13 cellular contexts compared by ENCODE assay signal in genomic region chr7:45888993-45889366, GRCh38. TPM values are rescaled to one million over a fixed set of nuclear protein-coding genes. Genes with fewer than 3 reads are reported as not detected.
DNase-seq lines count a peak whose midpoint lies in the region; ATAC-seq, FAIRE-seq and TF ChIP-seq lines count a peak whose summit lies in the region.
"Had no signal": no experiment of that assay in that cellular context is flagged by ENCODE, and none has a peak within 500 bp of the region (broad histone marks: within the 10 kb centered on the region; RNA-seq: fewer than 3 reads in every experiment).

No MANE protein-coding gene starts in this region.

- no peaks in the 10 kb centered on the region for H3K27me3 ChIP-seq in right lobe of liver
- peaks cover 64% of the 10 kb centered on the region for H3K27me3 ChIP-seq in suprapubic skin

- no peaks in the 10 kb centered on the region for H3K36me3 Mint-ChIP-seq in activated naive CD8-positive, alpha-beta T cell treated with anti-CD3 and anti-CD28 coated beads for 36 hours
- no peaks in the 10 kb centered on the region for H3K36me3 Mint-ChIP-seq in activated naive CD8-positive, alpha-beta T cell treated with anti-CD3 and anti-CD28 coated beads, Interleukin-2, amount 50 U/mL, for 24 hours (ENCODE audit: low read depth)
- no peaks in the 10 kb centered on the region for H3K36me3 Mint-ChIP-seq in chondrocyte (ENCODE audit: low read depth)
- no peaks in the 10 kb centered on the region for H3K36me3 Mint-ChIP-seq in activated T-cell treated with anti-CD3 and anti-CD28 coated beads, Interleukin-2, amount 50 U/mL, for 72 hours (ENCODE audit: insufficient read depth in 2 of 2)
- H3K36me3 Mint-ChIP-seq in activated CD4-positive, alpha-beta T cell treated with anti-CD3 and anti-CD28 coated beads, Interleukin-2, amount 10 ng/mL, durations not matched to agents 7 days and 5 days (ENCODE audit: low read depth) = no peaks in the 10 kb centered on the region

- peak overlapping the region; percentile 11 for H3K4me3 Mint-ChIP-seq in activated naive CD8-positive, alpha-beta T cell treated with anti-CD3 and anti-CD28 coated beads for 36 hours
- H3K4me3 Mint-ChIP-seq in activated naive CD8-positive, alpha-beta T cell treated with anti-CD3 and anti-CD28 coated beads, Interleukin-2, amount 50 U/mL, for 24 hours = no peak overlapping the region
- peak overlapping the region; percentile 45 for H3K4me3 Mint-ChIP-seq in chondrocyte (ENCODE audit: unreplicated experiment)
- H3K4me3 Mint-ChIP-seq in activated T-cell treated with anti-CD3 and anti-CD28 coated beads, Interleukin-2, amount 50 U/mL, for 72 hours = no peak overlapping the region
- H3K4me3 Mint-ChIP-seq in activated CD4-positive, alpha-beta T cell treated with anti-CD3 and anti-CD28 coated beads, Interleukin-2, amount 10 ng/mL, durations not matched to agents 7 days and 5 days = no peak overlapping the region

- CTCF ChIA-PET in activated CD4-positive, alpha-beta T cell treated with anti-CD3 and anti-CD28 coated beads, Interleukin-2, amount 10 ng/mL, durations not matched to agents 7 days and 5 days (lab: Charles Lee) = no interaction called here

- ATAC-seq in activated naive CD8-positive, alpha-beta T cell treated with anti-CD3 and anti-CD28 coated beads, Interleukin-2, amount 50 U/mL, for 24 hours = no peak
- ATAC-seq in right lobe of liver = peak in 1 of 4 donors; percentile 0
- ATAC-seq in activated T-cell treated with anti-CD3 and anti-CD28 coated beads, Interleukin-2, amount 50 U/mL, for 72 hours (replicated peaks in 1 of 2) = no peak

- no peak for TF ChIP-seq CTCF in chondrocyte (IDR thresholded peaks at IDR 0.05)
- TF ChIP-seq CTCF in right lobe of liver (IDR thresholded peaks at IDR 0.05) = no peak
- TF ChIP-seq CTCF in suprapubic skin (IDR thresholded peaks at IDR 0.05) = no peak

- intact Hi-C loops in right lobe of liver (cut with DNase I) = loop anchor here in 1 of 2 donors (10.0 kb wide), 1 partner anchor 184 kb away; no protein-coding TSS in a partner anchor

- no peak overlapping the region for H3K27ac Mint-ChIP-seq in activated naive CD8-positive, alpha-beta T cell treated with anti-CD3 and anti-CD28 coated beads for 36 hours
- no peak overlapping the region for H3K27ac Mint-ChIP-seq in activated naive CD8-positive, alpha-beta T cell treated with anti-CD3 and anti-CD28 coated beads, Interleukin-2, amount 50 U/mL, for 24 hours
- no peak overlapping the region for H3K27ac Mint-ChIP-seq in chondrocyte (ENCODE audit: unreplicated experiment)
- no peak overlapping the region for H3K27ac Mint-ChIP-seq in activated T-cell treated with anti-CD3 and anti-CD28 coated beads, Interleukin-2, amount 50 U/mL, for 72 hours
- no peak overlapping the region for H3K27ac Mint-ChIP-seq in activated CD4-positive, alpha-beta T cell treated with anti-CD3 and anti-CD28 coated beads, Interleukin-2, amount 10 ng/mL, durations not matched to agents 7 days and 5 days

- H3K4me1 Mint-ChIP-seq in activated naive CD8-positive, alpha-beta T cell treated with anti-CD3 and anti-CD28 coated beads for 36 hours = no peaks in the 10 kb centered on the region
- H3K4me1 Mint-ChIP-seq in activated naive CD8-positive, alpha-beta T cell treated with anti-CD3 and anti-CD28 coated beads, Interleukin-2, amount 50 U/mL, for 24 hours = no peaks in the 10 kb centered on the region
- H3K4me1 Mint-ChIP-seq in chondrocyte (ENCODE audit: low read depth) = peaks cover 53% of the 10 kb centered on the region
- H3K4me1 Mint-ChIP-seq in activated T-cell treated with anti-CD3 and anti-CD28 coated beads, Interleukin-2, amount 50 U/mL, for 72 hours (ENCODE audit: low read depth) = no peaks in the 10 kb centered on the region
- no peaks in the 10 kb centered on the region for H3K4me1 Mint-ChIP-seq in activated CD4-positive, alpha-beta T cell treated with anti-CD3 and anti-CD28 coated beads, Interleukin-2, amount 10 ng/mL, durations not matched to agents 7 days and 5 days

- FAIRE-seq in urothelium cell line (lab: Jason Lieb, UNC) = no peak
- FAIRE-seq: G401.6 had no signal

- TF ChIP-seq POLR2A in right lobe of liver (IDR thresholded peaks at IDR 0.05) (no peak), suprapubic skin (IDR thresholded peaks at IDR 0.05) (no peak)

- POLR2A ChIA-PET in activated CD4-positive, alpha-beta T cell treated with anti-CD3 and anti-CD28 coated beads, Interleukin-2, amount 10 ng/mL, durations not matched to agents 7 days and 5 days (lab: Charles Lee) = no interaction called here

- H3K9me3 ChIP-seq in right lobe of liver = no peaks in the 10 kb centered on the region
- H3K9me3 ChIP-seq in suprapubic skin = no peaks in the 10 kb centered on the region

- DNase-seq in activated naive CD8-positive, alpha-beta T cell treated with anti-CD3 and anti-CD28 coated beads for 36 hours = no peak
- DNase-seq in activated naive CD8-positive, alpha-beta T cell treated with anti-CD3 and anti-CD28 coated beads, Interleukin-2, amount 50 U/mL, for 24 hours = no peak
- no peak for DNase-seq in chondrocyte (ENCODE audit: low spot score)
- DNase-seq in right lobe of liver = peak in 1 of 3 donors; percentile 57
- DNase-seq in suprapubic skin (ENCODE audit: low spot score in 2 of 2) = no peak
- no peak for DNase-seq in activated T-cell treated with anti-CD3 and anti-CD28 coated beads, Interleukin-2, amount 50 U/mL, for 72 hours
- no peak for DNase-seq in urothelium cell line (ENCODE audit: low spot score)
- no peak for DNase-seq in activated CD4-positive, alpha-beta T cell treated with anti-CD3 and anti-CD28 coated beads, Interleukin-2, amount 10 ng/mL, durations not matched to agents 7 days and 5 days
- DNase-seq: amniotic stem cell, NCI-H526 treated with DMSO at 0.1 percent for 48 hours had no signal

- peaks cover 70% of the 10 kb centered on the region for H3K27me3 Mint-ChIP-seq in activated naive CD8-positive, alpha-beta T cell treated with anti-CD3 and anti-CD28 coated beads for 36 hours
- H3K27me3 Mint-ChIP-seq in activated naive CD8-positive, alpha-beta T cell treated with anti-CD3 and anti-CD28 coated beads, Interleukin-2, amount 50 U/mL, for 24 hours = peaks cover 61% of the 10 kb centered on the region
- H3K27me3 Mint-ChIP-seq in chondrocyte (ENCODE audit: low read depth) = no peaks in the 10 kb centered on the region
- peaks cover 70% of the 10 kb centered on the region for H3K27me3 Mint-ChIP-seq in activated T-cell treated with anti-CD3 and anti-CD28 coated beads, Interleukin-2, amount 50 U/mL, for 72 hours (ENCODE audit: low read depth)
- H3K27me3 Mint-ChIP-seq in activated CD4-positive, alpha-beta T cell treated with anti-CD3 and anti-CD28 coated beads, Interleukin-2, amount 10 ng/mL, durations not matched to agents 7 days and 5 days = peaks cover 51% of the 10 kb centered on the region

- WGBS in right lobe of liver (ENCODE audit: insufficient coverage, low coverage, low lambda C conversion rate, missing lambda C conversion rate) = no CpG with 5 or more reads among the region's 14 CpGs
- WGBS in suprapubic skin = 31% methylated on average over 4 of the region's 14 CpGs

- no peak for TF ChIP-seq EP300 in suprapubic skin (IDR thresholded peaks at IDR 0.05)

- H3K4me1 ChIP-seq in right lobe of liver = peaks cover 0 to 42% (median 14%) of the 10 kb centered on the region in 4 donors
- peaks cover 12% of the 10 kb centered on the region for H3K4me1 ChIP-seq in suprapubic skin

- H3K27ac ChIP-seq in right lobe of liver (peak overlapping the region; percentile 93 to 98 (median 98)), suprapubic skin (no peak overlapping the region)

- H3K9me3 Mint-ChIP-seq in activated naive CD8-positive, alpha-beta T cell treated with anti-CD3 and anti-CD28 coated beads for 36 hours = no peaks in the 10 kb centered on the region
- H3K9me3 Mint-ChIP-seq in activated naive CD8-positive, alpha-beta T cell treated with anti-CD3 and anti-CD28 coated beads, Interleukin-2, amount 50 U/mL, for 24 hours = no peaks in the 10 kb centered on the region
- no peaks in the 10 kb centered on the region for H3K9me3 Mint-ChIP-seq in chondrocyte (ENCODE audit: low read depth)
- H3K9me3 Mint-ChIP-seq in activated T-cell treated with anti-CD3 and anti-CD28 coated beads, Interleukin-2, amount 50 U/mL, for 72 hours = no peaks in the 10 kb centered on the region
- no peaks in the 10 kb centered on the region for H3K9me3 Mint-ChIP-seq in activated CD4-positive, alpha-beta T cell treated with anti-CD3 and anti-CD28 coated beads, Interleukin-2, amount 10 ng/mL, durations not matched to agents 7 days and 5 days

- H3K4me3 ChIP-seq in right lobe of liver = peak overlapping the region; percentile 48 to 64 (median 64)
- H3K4me3 ChIP-seq in suprapubic skin = peak overlapping the region; percentile 39

- H3K36me3 ChIP-seq in right lobe of liver (peaks cover 0 to 31% (median 9%) of the 10 kb centered on the region in 4 donors), suprapubic skin (no peaks in the 10 kb centered on the region)

RNA-seq across cellular contexts. Expression of gene IGFBP1, which starts 0.7 kb away (rescaled TPM):
- not detected for total RNA-seq in activated naive CD8-positive, alpha-beta T cell treated with anti-CD3 and anti-CD28 coated beads for 36 hours
- total RNA-seq in chondrocyte = 0.30 to 1.7 TPM (median 0.62 TPM) in 3 replicates
- 100 to 1,000 TPM in 5 of 6 experiments, 1 to 10 TPM in 1; 7.7 to 566 (median 283) TPM for total RNA-seq in right lobe of liver
- under 1 TPM in 1 of 4 donors, not detected in 3; 0.48 TPM for total RNA-seq in suprapubic skin
- not detected for total RNA-seq in activated T-cell treated with anti-CD3 and anti-CD28 coated beads, Interleukin-2, amount 50 U/mL, for 72 hours
- not detected for total RNA-seq in activated CD4-positive, alpha-beta T cell treated with anti-CD3 and anti-CD28 coated beads, Interleukin-2, amount 10 ng/mL, durations not matched to agents 7 days and 5 days
- total RNA-seq: A673, H4 had no signal

RNA-seq across cellular contexts. Expression of gene CCDC201, which starts 16.1 kb away (rescaled TPM):
- total RNA-seq in activated naive CD8-positive, alpha-beta T cell treated with anti-CD3 and anti-CD28 coated beads for 36 hours = not detected
- total RNA-seq in chondrocyte (not detected in 3 replicates), right lobe of liver (under 1 TPM in 1 of 6 experiments, not detected in 5; 0.07 TPM), suprapubic skin (not detected)
- not detected for total RNA-seq in activated T-cell treated with anti-CD3 and anti-CD28 coated beads, Interleukin-2, amount 50 U/mL, for 72 hours
- total RNA-seq in activated CD4-positive, alpha-beta T cell treated with anti-CD3 and anti-CD28 coated beads, Interleukin-2, amount 10 ng/mL, durations not matched to agents 7 days and 5 days = not detected
- total RNA-seq: A673 had no signal

RNA-seq across cellular contexts. Expression of gene IGFBP3, which starts 32.1 kb away (rescaled TPM):
- total RNA-seq in activated naive CD8-positive, alpha-beta T cell treated with anti-CD3 and anti-CD28 coated beads for 36 hours = under 1 TPM; 0.33 to 0.50 TPM
- total RNA-seq in chondrocyte (1,747 to 1,749 TPM (median 1,748 TPM) in 3 replicates), right lobe of liver (100 to 1,000 TPM in 5 of 6 experiments, 10 to 100 TPM in 1; 85.9 to 321 (median 183) TPM), suprapubic skin (100 to 1,000 TPM; 120 to 519 (median 223) TPM)
- 1 to 10 TPM in 1 of 2 donors, under 1 TPM in 1; 0.34 to 2.0 TPM for total RNA-seq in activated T-cell treated with anti-CD3 and anti-CD28 coated beads, Interleukin-2, amount 50 U/mL, for 72 hours
- total RNA-seq in activated CD4-positive, alpha-beta T cell treated with anti-CD3 and anti-CD28 coated beads, Interleukin-2, amount 10 ng/mL, durations not matched to agents 7 days and 5 days = 1 to 10 TPM; 4.0 to 4.1 TPM

Comparison
In these comparisons a context has a peak if more than half of its experiments do, and no peak if none do; other contexts are left out.
1. H3K4me3 Mint-ChIP-seq: peak in activated naive CD8-positive, alpha-beta T cell treated with anti-CD3 and anti-CD28 coated beads for 36 hours (single experiment) and chondrocyte (single experiment); none in activated naive CD8-positive, alpha-beta T cell treated with anti-CD3 and anti-CD28 coated beads, Interleukin-2, amount 50 U/mL, for 24 hours (single experiment), activated T-cell treated with anti-CD3 and anti-CD28 coated beads, Interleukin-2, amount 50 U/mL, for 72 hours (0 of 2) and activated CD4-positive, alpha-beta T cell treated with anti-CD3 and anti-CD28 coated beads, Interleukin-2, amount 10 ng/mL, durations not matched to agents 7 days and 5 days (single experiment).
2. RNA of gene IGFBP3, which starts 32.1 kb away (total RNA-seq): 1,747 to 1,749 TPM in chondrocyte, 120 to 519 TPM in suprapubic skin and 85.9 to 321 TPM in right lobe of liver; 4.0 to 4.1 TPM in activated CD4-positive, alpha-beta T cell treated with anti-CD3 and anti-CD28 coated beads, Interleukin-2, amount 10 ng/mL, durations not matched to agents 7 days and 5 days, 0.34 to 2.0 TPM in activated T-cell treated with anti-CD3 and anti-CD28 coated beads, Interleukin-2, amount 50 U/mL, for 72 hours and 0.33 to 0.50 TPM in activated naive CD8-positive, alpha-beta T cell treated with anti-CD3 and anti-CD28 coated beads for 36 hours; every median in the first group is over 10 times any median in the second.